ENCODE assay signal across 1 cellular context in genomic region chr22:17587631-17588030, GRCh38.
TF ChIP-seq lines count a peak whose summit lies in the region.

No MANE protein-coding gene starts in this region.

TF ChIP-seq in K562, 482 proteins besides CTCF, POLR2A, EP300 and RAD21:
- TF ChIP-seq IRF9 (tag; IDR thresholded peaks at IDR 0.05) (no peak), PML (IDR thresholded peaks at IDR 0.05; ENCODE audit: low read length) (no peak), ZNF3 (CRISPR knock-in tag; IDR thresholded peaks at IDR 0.05) (no peak), ZNF699 (CRISPR knock-in tag; IDR thresholded peaks at IDR 0.05; ENCODE audit: insufficient replicate concordance) (no peak), PRPF4 (IDR thresholded peaks at IDR 0.05; ENCODE audit: insufficient read depth, low read depth, low read length, poor library complexity, severe bottlenecking) (no peak), RCOR1 (IDR thresholded peaks at IDR 0.05; ENCODE audit: borderline replicate concordance in 1 of 2, low read depth in 2 of 2, low read length in 2 of 2) (no peak), HCFC1 (IDR thresholded peaks at IDR 0.05; ENCODE audit: low read depth, low read length) (no peak), PYGO2 (tag; IDR thresholded peaks at IDR 0.05) (no peak), RBM15 (IDR thresholded peaks at IDR 0.05; ENCODE audit: insufficient read depth, low read length) (no peak), NCOA2 (IDR thresholded peaks at IDR 0.05; ENCODE audit: partially characterized antibody in 2 of 2) (no peak), E2F6 (IDR thresholded peaks at IDR 0.05; ENCODE audit: borderline replicate concordance in 1 of 2, extremely low read depth in 1 of 2, insufficient read depth in 1 of 2, insufficient read length in 1 of 2, low read depth in 1 of 2, low read length in 1 of 2, poor library complexity in 1 of 2, severe bottlenecking in 1 of 2) (no peak), RFX7 (CRISPR knock-in tag; IDR thresholded peaks at IDR 0.05) (no peak), EZH2 (IDR thresholded peaks at IDR 0.05; ENCODE audit: borderline replicate concordance, low read depth, low read length) (no peak)
TF ChIP-seq in K562: peak in this region for 0.
